Comparison of ENCODE assay signal across 1 cellular context in the genomic region with DNA sequence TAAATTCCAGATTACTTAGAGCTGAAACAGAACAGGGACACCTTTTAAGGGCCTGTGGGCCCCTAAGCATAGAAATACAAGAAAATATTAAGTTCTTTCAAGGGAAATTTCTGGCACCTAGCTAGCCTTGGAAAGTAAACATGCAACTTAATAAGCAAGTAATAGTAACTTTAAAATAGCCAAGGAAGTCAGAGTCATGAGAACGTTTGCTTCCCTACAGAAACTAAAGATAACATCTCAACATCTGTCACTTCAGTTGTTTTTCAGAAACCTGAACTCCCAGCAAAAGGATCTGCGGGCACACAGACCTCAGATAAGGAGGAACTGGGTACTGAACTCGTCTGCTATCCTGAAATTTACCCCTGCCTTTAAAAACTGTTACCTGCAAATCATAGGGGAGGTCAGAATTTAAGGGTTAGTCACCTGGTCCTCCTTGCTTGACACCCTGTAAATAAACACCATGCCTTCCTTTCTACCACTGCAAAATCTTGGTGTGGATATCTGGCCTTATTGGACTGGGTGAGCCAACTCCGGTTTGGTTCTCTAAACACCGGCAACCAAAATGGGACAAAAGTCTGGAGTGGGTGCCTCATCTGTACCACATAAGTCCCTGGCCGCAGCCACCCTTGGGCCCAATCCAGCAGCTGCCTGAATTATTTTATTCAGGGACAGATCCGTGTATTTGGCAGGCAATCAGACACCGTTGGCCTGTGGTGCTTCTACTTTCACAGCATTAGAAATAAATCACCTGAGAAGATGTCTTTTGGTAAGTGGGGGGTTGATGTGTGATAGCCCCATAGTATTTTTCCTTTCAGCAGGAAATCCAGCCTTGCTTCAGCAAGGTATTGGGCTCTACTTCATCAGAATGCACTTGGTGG.
TF ChIP-seq lines count a peak whose summit lies in the region.

No MANE protein-coding gene starts in this region.

TF ChIP-seq in K562, 482 proteins besides CTCF, POLR2A, EP300 and RAD21 (continued from another document and continues in another):
- TF ChIP-seq SNRNP70 (optimal IDR thresholded peaks at IDR 0.05; ENCODE audit: low read depth, low read length) (no peak), SP2 (IDR thresholded peaks at IDR 0.05; ENCODE audit: extremely low read depth, low read depth, low read length, poor library complexity, severe bottlenecking) (no peak), POU5F1 (IDR thresholded peaks at IDR 0.05; ENCODE audit: borderline replicate concordance, low read depth, low read length, partially characterized antibody) (no peak), MED1 (CRISPR knock-in tag; IDR thresholded peaks at IDR 0.05; ENCODE audit: borderline replicate concordance) (no peak), HDAC8 (tag; IDR thresholded peaks at IDR 0.05) (no peak), FOXK2 (conservative IDR thresholded peaks at IDR 0.05 in 1 of 2, IDR thresholded peaks at IDR 0.05 in 1 of 2; ENCODE audit: low read depth in 2 of 2) (peak; percentile 92 to 96), STAT6 (CRISPR knock-in tag; IDR thresholded peaks at IDR 0.05) (no peak), HDAC6 (IDR thresholded peaks at IDR 0.05; ENCODE audit: low read depth, low read length) (no peak), WHSC1 (IDR thresholded peaks at IDR 0.05; ENCODE audit: low read length) (no peak), DACH1 (IDR thresholded peaks at IDR 0.05; ENCODE audit: partially characterized antibody) (no peak), U2AF1 (optimal IDR thresholded peaks at IDR 0.05; ENCODE audit: low read depth, low read length) (no peak), TSC22D4 (tag; IDR thresholded peaks at IDR 0.05) (no peak), CC2D1A (IDR thresholded peaks at IDR 0.05) (peak; percentile 66), KHSRP (IDR thresholded peaks at IDR 0.05) (0 out of 2 replicates have a peak, but pooled peaks have one; percentile 46), COPS2 (conservative IDR thresholded peaks at IDR 0.05) (no peak), ZNF431 (CRISPR knock-in tag; IDR thresholded peaks at IDR 0.05) (no peak), ZBTB26 (CRISPR knock-in tag; IDR thresholded peaks at IDR 0.05) (0 out of 2 replicates have a peak, but pooled peaks have one; percentile 39), KLF1 (tag; IDR thresholded peaks at IDR 0.05) (no peak), MAFK (IDR thresholded peaks at IDR 0.05; ENCODE audit: low read length) (0 out of 2 replicates have a peak, but pooled peaks have one; percentile 11), ESRRB (CRISPR knock-in tag; IDR thresholded peaks at IDR 0.05; ENCODE audit: borderline replicate concordance) (no peak), CTCFL (IDR thresholded peaks at IDR 0.05; ENCODE audit: borderline replicate concordance, insufficient read depth, low read depth, low read length, poor library complexity, severe bottlenecking) (no peak), MLX (CRISPR knock-in tag; conservative IDR thresholded peaks at IDR 0.05) (no peak), KAT2B (IDR thresholded peaks at IDR 0.05; ENCODE audit: low read depth, low read length) (no peak), MIER1 (IDR thresholded peaks at IDR 0.05; ENCODE audit: low read depth) (no peak), IRF2 (CRISPR knock-in tag; IDR thresholded peaks at IDR 0.05) (no peak), RBM17 (IDR thresholded peaks at IDR 0.05; ENCODE audit: borderline replicate concordance, low read depth, low read length) (no peak), ZNF212 (CRISPR knock-in tag; IDR thresholded peaks at IDR 0.05) (no peak), ZNF408 (CRISPR knock-in tag; IDR thresholded peaks at IDR 0.05; ENCODE audit: low read depth) (no peak), SMAD3 (CRISPR knock-in tag; conservative IDR thresholded peaks at IDR 0.05) (no peak)
- TF ChIP-seq, protein P1, sequence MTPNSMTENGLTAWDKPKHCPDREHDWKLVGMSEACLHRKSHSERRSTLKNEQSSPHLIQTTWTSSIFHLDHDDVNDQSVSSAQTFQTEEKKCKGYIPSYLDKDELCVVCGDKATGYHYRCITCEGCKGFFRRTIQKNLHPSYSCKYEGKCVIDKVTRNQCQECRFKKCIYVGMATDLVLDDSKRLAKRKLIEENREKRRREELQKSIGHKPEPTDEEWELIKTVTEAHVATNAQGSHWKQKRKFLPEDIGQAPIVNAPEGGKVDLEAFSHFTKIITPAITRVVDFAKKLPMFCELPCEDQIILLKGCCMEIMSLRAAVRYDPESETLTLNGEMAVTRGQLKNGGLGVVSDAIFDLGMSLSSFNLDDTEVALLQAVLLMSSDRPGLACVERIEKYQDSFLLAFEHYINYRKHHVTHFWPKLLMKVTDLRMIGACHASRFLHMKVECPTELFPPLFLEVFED (CRISPR knock-in tag; conservative IDR thresholded peaks at IDR 0.05) = no peak
- TF ChIP-seq, protein P2, sequence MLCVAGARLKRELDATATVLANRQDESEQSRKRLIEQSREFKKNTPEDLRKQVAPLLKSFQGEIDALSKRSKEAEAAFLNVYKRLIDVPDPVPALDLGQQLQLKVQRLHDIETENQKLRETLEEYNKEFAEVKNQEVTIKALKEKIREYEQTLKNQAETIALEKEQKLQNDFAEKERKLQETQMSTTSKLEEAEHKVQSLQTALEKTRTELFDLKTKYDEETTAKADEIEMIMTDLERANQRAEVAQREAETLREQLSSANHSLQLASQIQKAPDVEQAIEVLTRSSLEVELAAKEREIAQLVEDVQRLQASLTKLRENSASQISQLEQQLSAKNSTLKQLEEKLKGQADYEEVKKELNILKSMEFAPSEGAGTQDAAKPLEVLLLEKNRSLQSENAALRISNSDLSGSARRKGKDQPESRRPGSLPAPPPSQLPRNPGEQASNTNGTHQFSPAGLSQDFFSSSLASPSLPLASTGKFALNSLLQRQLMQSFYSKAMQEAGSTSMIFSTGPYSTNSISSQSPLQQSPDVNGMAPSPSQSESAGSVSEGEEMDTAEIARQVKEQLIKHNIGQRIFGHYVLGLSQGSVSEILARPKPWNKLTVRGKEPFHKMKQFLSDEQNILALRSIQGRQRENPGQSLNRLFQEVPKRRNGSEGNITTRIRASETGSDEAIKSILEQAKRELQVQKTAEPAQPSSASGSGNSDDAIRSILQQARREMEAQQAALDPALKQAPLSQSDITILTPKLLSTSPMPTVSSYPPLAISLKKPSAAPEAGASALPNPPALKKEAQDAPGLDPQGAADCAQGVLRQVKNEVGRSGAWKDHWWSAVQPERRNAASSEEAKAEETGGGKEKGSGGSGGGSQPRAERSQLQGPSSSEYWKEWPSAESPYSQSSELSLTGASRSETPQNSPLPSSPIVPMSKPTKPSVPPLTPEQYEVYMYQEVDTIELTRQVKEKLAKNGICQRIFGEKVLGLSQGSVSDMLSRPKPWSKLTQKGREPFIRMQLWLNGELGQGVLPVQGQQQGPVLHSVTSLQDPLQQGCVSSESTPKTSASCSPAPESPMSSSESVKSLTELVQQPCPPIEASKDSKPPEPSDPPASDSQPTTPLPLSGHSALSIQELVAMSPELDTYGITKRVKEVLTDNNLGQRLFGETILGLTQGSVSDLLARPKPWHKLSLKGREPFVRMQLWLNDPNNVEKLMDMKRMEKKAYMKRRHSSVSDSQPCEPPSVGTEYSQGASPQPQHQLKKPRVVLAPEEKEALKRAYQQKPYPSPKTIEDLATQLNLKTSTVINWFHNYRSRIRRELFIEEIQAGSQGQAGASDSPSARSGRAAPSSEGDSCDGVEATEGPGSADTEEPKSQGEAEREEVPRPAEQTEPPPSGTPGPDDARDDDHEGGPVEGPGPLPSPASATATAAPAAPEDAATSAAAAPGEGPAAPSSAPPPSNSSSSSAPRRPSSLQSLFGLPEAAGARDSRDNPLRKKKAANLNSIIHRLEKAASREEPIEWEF (CRISPR knock-in tag; IDR thresholded peaks at IDR 0.05) = no peak
- TF ChIP-seq, protein P3, sequence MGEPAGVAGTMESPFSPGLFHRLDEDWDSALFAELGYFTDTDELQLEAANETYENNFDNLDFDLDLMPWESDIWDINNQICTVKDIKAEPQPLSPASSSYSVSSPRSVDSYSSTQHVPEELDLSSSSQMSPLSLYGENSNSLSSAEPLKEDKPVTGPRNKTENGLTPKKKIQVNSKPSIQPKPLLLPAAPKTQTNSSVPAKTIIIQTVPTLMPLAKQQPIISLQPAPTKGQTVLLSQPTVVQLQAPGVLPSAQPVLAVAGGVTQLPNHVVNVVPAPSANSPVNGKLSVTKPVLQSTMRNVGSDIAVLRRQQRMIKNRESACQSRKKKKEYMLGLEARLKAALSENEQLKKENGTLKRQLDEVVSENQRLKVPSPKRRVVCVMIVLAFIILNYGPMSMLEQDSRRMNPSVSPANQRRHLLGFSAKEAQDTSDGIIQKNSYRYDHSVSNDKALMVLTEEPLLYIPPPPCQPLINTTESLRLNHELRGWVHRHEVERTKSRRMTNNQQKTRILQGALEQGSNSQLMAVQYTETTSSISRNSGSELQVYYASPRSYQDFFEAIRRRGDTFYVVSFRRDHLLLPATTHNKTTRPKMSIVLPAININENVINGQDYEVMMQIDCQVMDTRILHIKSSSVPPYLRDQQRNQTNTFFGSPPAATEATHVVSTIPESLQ (CRISPR knock-in tag; IDR thresholded peaks at IDR 0.05) = no peak
- TF ChIP-seq, protein P4, sequence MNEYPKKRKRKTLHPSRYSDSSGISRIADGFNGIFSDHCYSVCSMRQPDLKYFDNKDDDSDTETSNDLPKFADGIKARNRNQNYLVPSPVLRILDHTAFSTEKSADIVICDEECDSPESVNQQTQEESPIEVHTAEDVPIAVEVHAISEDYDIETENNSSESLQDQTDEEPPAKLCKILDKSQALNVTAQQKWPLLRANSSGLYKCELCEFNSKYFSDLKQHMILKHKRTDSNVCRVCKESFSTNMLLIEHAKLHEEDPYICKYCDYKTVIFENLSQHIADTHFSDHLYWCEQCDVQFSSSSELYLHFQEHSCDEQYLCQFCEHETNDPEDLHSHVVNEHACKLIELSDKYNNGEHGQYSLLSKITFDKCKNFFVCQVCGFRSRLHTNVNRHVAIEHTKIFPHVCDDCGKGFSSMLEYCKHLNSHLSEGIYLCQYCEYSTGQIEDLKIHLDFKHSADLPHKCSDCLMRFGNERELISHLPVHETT (CRISPR knock-in tag; conservative IDR thresholded peaks at IDR 0.05 in 1 of 2, IDR thresholded peaks at IDR 0.05 in 1 of 2) = 0 out of 4 replicates have a peak, but pooled peaks of 1 of the 2 experiments have one; percentile 53
- TF ChIP-seq, protein P5, sequence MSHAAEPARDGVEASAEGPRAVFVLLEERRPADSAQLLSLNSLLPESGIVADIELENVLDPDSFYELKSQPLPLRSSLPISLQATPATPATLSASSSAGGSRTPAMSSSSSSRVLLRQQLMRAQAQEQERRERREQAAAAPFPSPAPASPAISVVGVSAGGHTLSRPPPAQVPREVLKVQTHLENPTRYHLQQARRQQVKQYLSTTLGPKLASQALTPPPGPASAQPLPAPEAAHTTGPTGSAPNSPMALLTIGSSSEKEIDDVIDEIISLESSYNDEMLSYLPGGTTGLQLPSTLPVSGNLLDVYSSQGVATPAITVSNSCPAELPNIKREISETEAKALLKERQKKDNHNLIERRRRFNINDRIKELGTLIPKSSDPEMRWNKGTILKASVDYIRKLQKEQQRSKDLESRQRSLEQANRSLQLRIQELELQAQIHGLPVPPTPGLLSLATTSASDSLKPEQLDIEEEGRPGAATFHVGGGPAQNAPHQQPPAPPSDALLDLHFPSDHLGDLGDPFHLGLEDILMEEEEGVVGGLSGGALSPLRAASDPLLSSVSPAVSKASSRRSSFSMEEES (CRISPR knock-in tag; IDR thresholded peaks at IDR 0.05) = no peak
- TF ChIP-seq, protein P6, sequence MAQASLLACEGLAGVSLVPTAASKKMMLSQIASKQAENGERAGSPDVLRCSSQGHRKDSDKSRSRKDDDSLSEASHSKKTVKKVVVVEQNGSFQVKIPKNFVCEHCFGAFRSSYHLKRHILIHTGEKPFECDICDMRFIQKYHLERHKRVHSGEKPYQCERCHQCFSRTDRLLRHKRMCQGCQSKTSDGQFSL (CRISPR knock-in tag; IDR thresholded peaks at IDR 0.05) = no peak
- TF ChIP-seq, protein P6 (tag; IDR thresholded peaks at IDR 0.05) = peak in 1 of 2 experiments; percentile 43; a peak in 1 of 4 replicates
